8 cellular contexts compared by ENCODE assay signal in the genomic region with DNA sequence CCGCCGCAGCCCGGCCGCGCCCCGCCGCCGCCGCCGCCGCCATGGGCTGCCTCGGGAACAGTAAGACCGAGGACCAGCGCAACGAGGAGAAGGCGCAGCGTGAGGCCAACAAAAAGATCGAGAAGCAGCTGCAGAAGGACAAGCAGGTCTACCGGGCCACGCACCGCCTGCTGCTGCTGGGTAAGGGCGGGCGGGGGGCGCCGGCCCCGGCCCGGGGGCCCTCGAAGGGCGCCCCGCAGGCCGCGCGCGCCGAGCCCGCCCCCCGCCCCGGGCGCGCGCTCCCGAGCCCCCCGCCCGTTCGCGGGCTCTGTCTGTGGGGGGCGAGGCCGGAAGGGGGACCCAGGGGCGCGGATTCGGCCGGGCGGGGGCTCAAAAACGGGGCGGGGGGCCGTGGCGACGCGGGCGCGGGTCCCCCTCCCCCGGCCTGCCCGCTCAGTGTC. TPM values are rescaled to one million over a fixed set of nuclear protein-coding genes. Genes with fewer than 3 reads are reported as not detected.
DNase-seq lines count a peak whose midpoint lies in the region; ATAC-seq, FAIRE-seq and TF ChIP-seq lines count a peak whose summit lies in the region.

No MANE protein-coding gene starts in this region.

- H3K4me1 ChIP-seq in HAP-1 (peaks cover 25% of the 10 kb centered on the region), K562 (replicated peaks in 1 of 2; ENCODE audit: control insufficient read depth in 2 of 2, insufficient read depth in 2 of 2, low read length in 2 of 2) (peaks cover 13 to 23% of the 10 kb centered on the region in 2 experiments; a peak in 4 of 5 replicates), kidney (ENCODE audit: control insufficient read depth in 1 of 2, insufficient read depth in 1 of 2, low read depth in 1 of 2, low read length in 2 of 2) (peaks cover 14 to 15% of the 10 kb centered on the region in 2 donors)

- ATAC-seq in K562 (no peak), esophagus mucosa (no peak)

- in situ Hi-C loops in HAP-1 (cut with MboI; ENCODE audit: low sequenced_read_pairs) (no loop called here), K562 (cut with MboI) (no loop called here)

- peak overlapping the region; percentile 48; the same call in 1 of the 2 replicates for H2AFZ ChIP-seq in K562 (ENCODE audit: low read depth, low read length)

- no peak for TF ChIP-seq RAD21 in K562 (CRISPR knock-in tag; conservative IDR thresholded peaks at IDR 0.05 in 1 of 2, IDR thresholded peaks at IDR 0.05 in 1 of 2)

- peak overlapping the region; percentile 96 for H3K27ac ChIP-seq in K562 (ENCODE audit: extremely low read depth, low read depth, low read length)
- H3K27ac ChIP-seq in kidney (ENCODE audit: low read depth in 2 of 2, low read length in 2 of 2), result peak overlapping the region; percentile 97 to 99

- H3K9ac ChIP-seq in K562 (ENCODE audit: insufficient read depth in 1 of 2, low read depth in 2 of 2, low read length in 2 of 2), result peak overlapping the region; percentile 83 to 96; a peak in 3 of 4 replicates
- peak overlapping the region in 1 of 2 donors; percentile 82 for H3K9ac ChIP-seq in kidney (ENCODE audit: low read length in 2 of 2)

- TF ChIP-seq POLR2A in K562 (conservative IDR thresholded peaks at IDR 0.05), result no peak

- H3K4me3 ChIP-seq in AG04449 (ENCODE audit: low read depth, low read length), result peak overlapping the region; percentile 71
- peak overlapping the region; percentile 75 for H3K4me3 ChIP-seq in HAP-1
- H3K4me3 ChIP-seq in K562, result peak overlapping the region; percentile 92
- H3K4me3 ChIP-seq in kidney (ENCODE audit: low read length in 2 of 2), result peak overlapping the region; percentile 61 to 76

- no peaks in the 10 kb centered on the region for H3K9me3 ChIP-seq in HAP-1
- H3K9me3 ChIP-seq in K562 (replicated peaks; ENCODE audit: control insufficient read depth, insufficient read depth, low read depth, low read length), result no peaks in the 10 kb centered on the region
- H3K9me3 ChIP-seq in kidney (ENCODE audit: control insufficient read depth in 1 of 2, low read length in 2 of 2), result no peaks in the 10 kb centered on the region

- CTCF ChIA-PET in AG04449 (lab: Yijun Ruan, JAX), result no interaction called here
- CTCF ChIA-PET in K562 (lab: Yijun Ruan, JAX; ENCODE audit: low intra/inter-chr PET ratio), result interaction anchor here (0.6 kb wide), 1 partner anchor 351 kb away, joined by 3 read pairs; no protein-coding TSS in a partner anchor

- no peak for TF ChIP-seq EP300 in K562 (IDR thresholded peaks at IDR 0.05; ENCODE audit: low read length)

- peak overlapping the region; percentile 83; the same call in 1 of the 2 replicates for H3K4me2 ChIP-seq in K562 (ENCODE audit: insufficient read depth, low read length)

- no peaks in the 10 kb centered on the region; the same call in 1 of the 2 replicates for H4K20me1 ChIP-seq in K562 (replicated peaks; ENCODE audit: control insufficient read depth, insufficient read depth, low read length)

- POLR2A ChIA-PET in AG04449 (lab: Yijun Ruan, JAX), result interaction anchor here (0.6 to 1.6 kb wide), 5 partner anchors 8 to 140 kb away, joined by 3 to 13 read pairs (median 4); partner anchors contain the start of gene ATP5F1E
- POLR2A ChIA-PET in K562 (lab: Yijun Ruan, JAX), result interaction anchor here (0.8 kb wide), 1 partner anchor 10 kb away, joined by 3 read pairs; no protein-coding TSS in a partner anchor

- peaks cover 13% of the 10 kb centered on the region for H3K36me3 ChIP-seq in HAP-1 (replicated peaks)
- H3K36me3 ChIP-seq in K562 (ENCODE audit: control insufficient read depth, insufficient read depth, low read length), result peaks cover 24% of the 10 kb centered on the region; the same call in 2 of the 3 replicates
- H3K36me3 ChIP-seq in kidney (ENCODE audit: control insufficient read depth in 1 of 2, insufficient read depth in 2 of 2, low read length in 2 of 2), result no peaks in the 10 kb centered on the region

- WGBS in K562 (ENCODE audit: insufficient coverage, low coverage, missing lambda C conversion rate), result 1% methylated on average over 14 of the region's 63 CpGs

- DNase-seq in AG04449 (ENCODE audit: low read depth, low spot score) (no peak), HAP-1 (ENCODE audit: low spot score in 2 of 2) (peak in 1 of 2 experiments; percentile 52), RKO (ENCODE audit: low spot score) (peak; percentile 48), K562 (ENCODE audit: extremely low read depth in 1 of 4, low spot score in 3 of 4) (peak; percentile 44 to 81 (median 72)), kidney (peak; percentile 80), epidermal melanocyte (ENCODE audit: insufficient read length, low spot score) (no peak)
- DNase-seq in stimulated activated CD4-positive, alpha-beta T cell treated with anti-CD3 and anti-CD28 coated beads, Interleukin-4, amount 100 ng/mL, for 24 hours, result peak; percentile 32

- no peak for FAIRE-seq in K562 (lab: Jason Lieb, UNC)
- no peak for FAIRE-seq in kidney (lab: Jason Lieb, UNC)

- intact Hi-C loops in K562 (cut with micrococcal nuclease) (loop anchor here (5.0 kb wide), 2 partner anchors 91 to 141 kb away; partner anchors contain the start of genes ATP5F1E and NELFCD), kidney (cut with DNase I) (no loop called here)

- H3K79me2 ChIP-seq in K562 (ENCODE audit: control insufficient read depth, insufficient read depth, low read length), result peaks cover 58% of the 10 kb centered on the region

- H3K27me3 ChIP-seq in HAP-1 (ENCODE audit: low read depth), result no peaks in the 10 kb centered on the region
- H3K27me3 ChIP-seq in K562 (ENCODE audit: control insufficient read depth in 2 of 2, insufficient read depth in 2 of 2, low read length in 2 of 2), result no peaks in the 10 kb centered on the region

- BruUV-seq in K562 (replicated peaks; lab: Mats Ljungman, UMichigan), result no TSS peak

- H3K9me1 ChIP-seq in K562 (ENCODE audit: control insufficient read depth, insufficient read depth, low read length), result no peaks in the 10 kb centered on the region

- TF ChIP-seq CTCF in AG04449 (IDR thresholded peaks at IDR 0.05; ENCODE audit: insufficient read depth, low read length, missing control alignments) (no peak), K562 (IDR thresholded peaks at IDR 0.05 in 2 of 3, conservative IDR thresholded peaks at IDR 0.05 in 1 of 3; ENCODE audit: insufficient read depth in 2 of 3, low read depth in 1 of 3, low read length in 3 of 3) (no peak), kidney (IDR thresholded peaks at IDR 0.05; ENCODE audit: borderline replicate concordance, extremely low read depth, insufficient read depth) (no peak)

TF ChIP-seq in K562, 482 proteins besides CTCF, POLR2A, EP300 and RAD21:
- no peak for TF ChIP-seq CREB1 (IDR thresholded peaks at IDR 0.05)
- no peak for TF ChIP-seq CREB1 (CRISPR knock-in tag; IDR thresholded peaks at IDR 0.05)
- TF ChIP-seq PHF8 (IDR thresholded peaks at IDR 0.05; ENCODE audit: borderline replicate concordance, low read length), result peak; percentile 43; the same call in 1 of the 2 replicates
- TF ChIP-seq ZNF589 (CRISPR knock-in tag; IDR thresholded peaks at IDR 0.05; ENCODE audit: low read depth), result 0 out of 2 replicates have a peak, but pooled peaks have one; percentile 34
- TF ChIP-seq RBFOX2 (IDR thresholded peaks at IDR 0.05; ENCODE audit: low read depth, low read length), result peak; percentile 44; the same call in 1 of the 2 replicates

RNA-seq across cellular contexts. Expression of gene GNAS, which starts 39.2 kb away (rescaled TPM):
- total RNA-seq in K562 (2011; cell fraction: chromatin; rRNA removed; ENCODE audit: low replicate concordance), result 217 and 324 TPM in 2 replicates
- total RNA-seq in K562 (2011; cell fraction: nucleolus; rRNA removed), result 221 and 239 TPM in 2 replicates
- total RNA-seq in K562 (2011; cell fraction: nucleoplasm; rRNA removed), result 270 and 367 TPM in 2 replicates
- total RNA-seq in K562 (2014; rRNA removed), result 266 and 294 TPM in 2 replicates
- total RNA-seq in K562 (2014; rRNA removed; fragmentation: Illumina TruSeq; extraction: Trizol), result 212 and 224 TPM in 2 replicates
- total RNA-seq in K562 (2015; rRNA removed; fragmentation: Illumina TruSeq; extraction: Trizol), result 216 and 220 TPM in 2 replicates
- total RNA-seq in K562 (2021), result 422 and 439 TPM in 2 replicates
- 321 and 329 TPM in 2 replicates for polyA plus RNA-seq in K562 (2011; rRNA removed)
- polyA plus RNA-seq in K562 (2011; cell fraction: cytosol; rRNA removed), result 659 and 699 TPM in 2 replicates
- 480 and 564 TPM in 2 replicates for polyA plus RNA-seq in K562 (2011; cell fraction: nucleus; rRNA removed)
- polyA plus RNA-seq in K562 (2012), result 497 and 536 TPM in 2 replicates
- 648 and 649 TPM in 2 replicates for polyA plus RNA-seq in K562 (2014; fragmentation: Illumina TruSeq; extraction: Trizol)
- polyA plus RNA-seq in K562 (2014; fragmentation: Nextera tagmentation; extraction: Ambion mirVana), result 100 to 1,000 TPM; 128 to 129 TPM
- 343 and 398 TPM in 2 replicates for polyA plus RNA-seq in K562 (2014; rRNA removed)
- 360 and 482 TPM in 2 replicates for polyA minus RNA-seq in K562 (2011; rRNA and poly(A)+ RNA removed)
- 377 and 397 TPM in 2 replicates for polyA minus RNA-seq in K562 (2011; cell fraction: cytosol; rRNA and poly(A)+ RNA removed)
- polyA minus RNA-seq in K562 (2011; cell fraction: nucleus; rRNA and poly(A)+ RNA removed), result 103 and 150 TPM in 2 replicates
- 792 TPM for total RNA-seq in kidney
- polyA plus RNA-seq in kidney (ENCODE audit: insufficient read depth, low read depth, low replicate concordance), result 867 TPM
- total RNA-seq in esophagus mucosa, result 361 TPM

RNA-seq across cellular contexts. Expression of gene GNAS-AS1, which starts 41.0 kb away (rescaled TPM):
- 0.42 and 1.3 TPM in 2 replicates for total RNA-seq in K562 (2011; cell fraction: chromatin; rRNA removed; ENCODE audit: low replicate concordance)
- 0.50 and 0.79 TPM in 2 replicates for total RNA-seq in K562 (2011; cell fraction: nucleolus; rRNA removed)
- 0.92 and 1.1 TPM in 2 replicates for total RNA-seq in K562 (2011; cell fraction: nucleoplasm; rRNA removed)
- 0.73 and 2.5 TPM in 2 replicates for total RNA-seq in K562 (2014; rRNA removed)
- total RNA-seq in K562 (2014; rRNA removed; fragmentation: Illumina TruSeq; extraction: Trizol), result 0.25 and 0.45 TPM in 2 replicates
- 0.64 and 0.69 TPM in 2 replicates for total RNA-seq in K562 (2015; rRNA removed; fragmentation: Illumina TruSeq; extraction: Trizol)
- 1.2 and 1.3 TPM in 2 replicates for total RNA-seq in K562 (2021)
- polyA plus RNA-seq in K562 (2011; rRNA removed), result 0.07 TPM in 2 replicates
- not detected in 2 replicates for polyA plus RNA-seq in K562 (2011; cell fraction: cytosol; rRNA removed)
- polyA plus RNA-seq in K562 (2011; cell fraction: nucleus; rRNA removed), result 0.22 and 0.37 TPM in 2 replicates
- 0.91 and 1.0 TPM in 2 replicates for polyA plus RNA-seq in K562 (2012)
- 0.21 and 0.90 TPM in 2 replicates for polyA plus RNA-seq in K562 (2014; fragmentation: Illumina TruSeq; extraction: Trizol)
- under 1 TPM; 0.04 to 0.14 TPM for polyA plus RNA-seq in K562 (2014; fragmentation: Nextera tagmentation; extraction: Ambion mirVana)
- polyA plus RNA-seq in K562 (2014; rRNA removed), result 1.0 and 1.8 TPM in 2 replicates
- not detected in 2 replicates for polyA minus RNA-seq in K562 (2011; rRNA and poly(A)+ RNA removed)
- not detected in 2 replicates for polyA minus RNA-seq in K562 (2011; cell fraction: cytosol; rRNA and poly(A)+ RNA removed)
- not detected in 2 replicates for polyA minus RNA-seq in K562 (2011; cell fraction: nucleus; rRNA and poly(A)+ RNA removed)
- 0.88 TPM for total RNA-seq in kidney
- 0.37 TPM for polyA plus RNA-seq in kidney (ENCODE audit: insufficient read depth, low read depth, low replicate concordance)
- total RNA-seq in esophagus mucosa, result 0.64 TPM

Comparison
In these comparisons a context has a peak if more than half of its experiments do, and no peak if none do; other contexts are left out.
1. DNase-seq: peak in RKO (single experiment), K562 (4 of 4), kidney (single experiment) and stimulated activated CD4-positive, alpha-beta T cell treated with anti-CD3 and anti-CD28 coated beads, Interleukin-4, amount 100 ng/mL, for 24 hours (single experiment); none in AG04449 (single experiment) and epidermal melanocyte (single experiment).
2. Peak in every context shown above with its lines, with median percentiles within 50 percentile points of each other: H3K4me3 ChIP-seq.